1 cellular context compared by ENCODE assay signal in genomic region chr11:26571861-26572654, GRCh38.
A peak's percentile ranks its signal among the peaks of the same experiment; 100 is the strongest.
TF ChIP-seq lines count a peak whose summit lies in the region.

A gene with protein sequence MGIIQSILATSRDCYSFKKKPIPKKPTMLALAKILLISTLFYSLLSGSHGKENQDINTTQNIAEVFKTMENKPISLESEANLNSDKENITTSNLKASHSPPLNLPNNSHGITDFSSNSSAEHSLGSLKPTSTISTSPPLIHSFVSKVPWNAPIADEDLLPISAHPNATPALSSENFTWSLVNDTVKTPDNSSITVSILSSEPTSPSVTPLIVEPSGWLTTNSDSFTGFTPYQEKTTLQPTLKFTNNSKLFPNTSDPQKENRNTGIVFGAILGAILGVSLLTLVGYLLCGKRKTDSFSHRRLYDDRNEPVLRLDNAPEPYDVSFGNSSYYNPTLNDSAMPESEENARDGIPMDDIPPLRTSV (minus strand): TSS chr11:26572263. CDS start chr11:26567094, 5,169 bp downstream.

TF ChIP-seq in GM12878, 131 proteins besides CTCF, POLR2A, EP300 and RAD21 (continued from another document):
- TF ChIP-seq MTA2 (IDR thresholded peaks at IDR 0.05; ENCODE audit: low read depth) (peak; percentile 12; the same call in 1 of the 2 replicates), NFYA (IDR thresholded peaks at IDR 0.05; ENCODE audit: borderline replicate concordance, low read depth, low read length) (no peak), E2F8 (IDR thresholded peaks at IDR 0.05; ENCODE audit: low read depth, partially characterized antibody) (no peak), BHLHE40 (IDR thresholded peaks at IDR 0.05; ENCODE audit: borderline replicate concordance in 1 of 2, low read depth in 2 of 2, low read length in 1 of 2) (peak in 1 of 2 experiments; percentile 33; a peak in 1 of 4 replicates), PBX3 (IDR thresholded peaks at IDR 0.05; ENCODE audit: insufficient replicate concordance, low read depth, low read length) (no peak), MTA3 (IDR thresholded peaks at IDR 0.05; ENCODE audit: borderline replicate concordance, low read length) (no peak), CREM (IDR thresholded peaks at IDR 0.05; ENCODE audit: low read depth) (no peak), ZBED1 (IDR thresholded peaks at IDR 0.05; ENCODE audit: borderline replicate concordance) (no peak), IKZF2 (IDR thresholded peaks at IDR 0.05) (peak in 1 of 2 experiments; percentile 21; a peak in 2 of 4 replicates), ESRRA (IDR thresholded peaks at IDR 0.05; ENCODE audit: low read length) (no peak), PAX8 (IDR thresholded peaks at IDR 0.05) (no peak), ATF7 (IDR thresholded peaks at IDR 0.05; ENCODE audit: low read depth) (no peak), RBBP5 (conservative IDR thresholded peaks at IDR 0.05) (no peak), NRF1 (conservative IDR thresholded peaks at IDR 0.05; ENCODE audit: low read depth, low read length) (no peak), ATF3 (IDR thresholded peaks at IDR 0.05; ENCODE audit: borderline replicate concordance, extremely low read depth, low read depth, low read length) (no peak), STAT3 (IDR thresholded peaks at IDR 0.05; ENCODE audit: low read depth, low read length) (no peak)
- TF ChIP-seq, protein P1, sequence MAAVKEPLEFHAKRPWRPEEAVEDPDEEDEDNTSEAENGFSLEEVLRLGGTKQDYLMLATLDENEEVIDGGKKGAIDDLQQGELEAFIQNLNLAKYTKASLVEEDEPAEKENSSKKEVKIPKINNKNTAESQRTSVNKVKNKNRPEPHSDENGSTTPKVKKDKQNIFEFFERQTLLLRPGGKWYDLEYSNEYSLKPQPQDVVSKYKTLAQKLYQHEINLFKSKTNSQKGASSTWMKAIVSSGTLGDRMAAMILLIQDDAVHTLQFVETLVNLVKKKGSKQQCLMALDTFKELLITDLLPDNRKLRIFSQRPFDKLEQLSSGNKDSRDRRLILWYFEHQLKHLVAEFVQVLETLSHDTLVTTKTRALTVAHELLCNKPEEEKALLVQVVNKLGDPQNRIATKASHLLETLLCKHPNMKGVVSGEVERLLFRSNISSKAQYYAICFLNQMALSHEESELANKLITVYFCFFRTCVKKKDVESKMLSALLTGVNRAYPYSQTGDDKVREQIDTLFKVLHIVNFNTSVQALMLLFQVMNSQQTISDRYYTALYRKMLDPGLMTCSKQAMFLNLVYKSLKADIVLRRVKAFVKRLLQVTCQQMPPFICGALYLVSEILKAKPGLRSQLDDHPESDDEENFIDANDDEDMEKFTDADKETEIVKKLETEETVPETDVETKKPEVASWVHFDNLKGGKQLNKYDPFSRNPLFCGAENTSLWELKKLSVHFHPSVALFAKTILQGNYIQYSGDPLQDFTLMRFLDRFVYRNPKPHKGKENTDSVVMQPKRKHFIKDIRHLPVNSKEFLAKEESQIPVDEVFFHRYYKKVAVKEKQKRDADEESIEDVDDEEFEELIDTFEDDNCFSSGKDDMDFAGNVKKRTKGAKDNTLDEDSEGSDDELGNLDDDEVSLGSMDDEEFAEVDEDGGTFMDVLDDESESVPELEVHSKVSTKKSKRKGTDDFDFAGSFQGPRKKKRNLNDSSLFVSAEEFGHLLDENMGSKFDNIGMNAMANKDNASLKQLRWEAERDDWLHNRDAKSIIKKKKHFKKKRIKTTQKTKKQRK (IDR thresholded peaks at IDR 0.05; ENCODE audit: low read depth, low read length) = no peak
- TF ChIP-seq, protein P2, sequence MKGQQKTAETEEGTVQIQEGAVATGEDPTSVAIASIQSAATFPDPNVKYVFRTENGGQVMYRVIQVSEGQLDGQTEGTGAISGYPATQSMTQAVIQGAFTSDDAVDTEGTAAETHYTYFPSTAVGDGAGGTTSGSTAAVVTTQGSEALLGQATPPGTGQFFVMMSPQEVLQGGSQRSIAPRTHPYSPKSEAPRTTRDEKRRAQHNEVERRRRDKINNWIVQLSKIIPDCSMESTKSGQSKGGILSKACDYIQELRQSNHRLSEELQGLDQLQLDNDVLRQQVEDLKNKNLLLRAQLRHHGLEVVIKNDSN (IDR thresholded peaks at IDR 0.05; ENCODE audit: borderline replicate concordance, extremely low read length, insufficient read depth, low read depth, low read length) = no peak
- TF ChIP-seq, protein P3, sequence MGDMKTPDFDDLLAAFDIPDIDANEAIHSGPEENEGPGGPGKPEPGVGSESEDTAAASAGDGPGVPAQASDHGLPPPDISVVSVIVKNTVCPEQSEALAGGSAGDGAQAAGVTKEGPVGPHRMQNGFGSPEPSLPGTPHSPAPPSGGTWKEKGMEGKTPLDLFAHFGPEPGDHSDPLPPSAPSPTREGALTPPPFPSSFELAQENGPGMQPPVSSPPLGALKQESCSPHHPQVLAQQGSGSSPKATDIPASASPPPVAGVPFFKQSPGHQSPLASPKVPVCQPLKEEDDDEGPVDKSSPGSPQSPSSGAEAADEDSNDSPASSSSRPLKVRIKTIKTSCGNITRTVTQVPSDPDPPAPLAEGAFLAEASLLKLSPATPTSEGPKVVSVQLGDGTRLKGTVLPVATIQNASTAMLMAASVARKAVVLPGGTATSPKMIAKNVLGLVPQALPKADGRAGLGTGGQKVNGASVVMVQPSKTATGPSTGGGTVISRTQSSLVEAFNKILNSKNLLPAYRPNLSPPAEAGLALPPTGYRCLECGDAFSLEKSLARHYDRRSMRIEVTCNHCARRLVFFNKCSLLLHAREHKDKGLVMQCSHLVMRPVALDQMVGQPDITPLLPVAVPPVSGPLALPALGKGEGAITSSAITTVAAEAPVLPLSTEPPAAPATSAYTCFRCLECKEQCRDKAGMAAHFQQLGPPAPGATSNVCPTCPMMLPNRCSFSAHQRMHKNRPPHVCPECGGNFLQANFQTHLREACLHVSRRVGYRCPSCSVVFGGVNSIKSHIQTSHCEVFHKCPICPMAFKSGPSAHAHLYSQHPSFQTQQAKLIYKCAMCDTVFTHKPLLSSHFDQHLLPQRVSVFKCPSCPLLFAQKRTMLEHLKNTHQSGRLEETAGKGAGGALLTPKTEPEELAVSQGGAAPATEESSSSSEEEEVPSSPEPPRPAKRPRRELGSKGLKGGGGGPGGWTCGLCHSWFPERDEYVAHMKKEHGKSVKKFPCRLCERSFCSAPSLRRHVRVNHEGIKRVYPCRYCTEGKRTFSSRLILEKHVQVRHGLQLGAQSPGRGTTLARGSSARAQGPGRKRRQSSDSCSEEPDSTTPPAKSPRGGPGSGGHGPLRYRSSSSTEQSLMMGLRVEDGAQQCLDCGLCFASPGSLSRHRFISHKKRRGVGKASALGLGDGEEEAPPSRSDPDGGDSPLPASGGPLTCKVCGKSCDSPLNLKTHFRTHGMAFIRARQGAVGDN (IDR thresholded peaks at IDR 0.05) = peak; percentile 17; the same call in 1 of the 2 replicates
TF ChIP-seq in GM12878: peak in this region for 5.
